Comparison of ENCODE assay signal across 8 cellular contexts in genomic region chr9:121286973-121287721, GRCh38. TPM values are rescaled to one million over a fixed set of nuclear protein-coding genes. Genes with fewer than 3 reads are reported as not detected.
DNase-seq lines count a peak whose midpoint lies in the region; ATAC-seq, FAIRE-seq and TF ChIP-seq lines count a peak whose summit lies in the region.

No MANE protein-coding gene starts in this region.

- TF ChIP-seq POLR2A in A549 (IDR thresholded peaks at IDR 0.05; ENCODE audit: low read length) (no peak; the same call in 1 of the 2 replicates), Peyer's patch (IDR thresholded peaks at IDR 0.05) (peak in 1 of 2 donors; percentile 50), lower leg skin (IDR thresholded peaks at IDR 0.05) (no peak)

- H3K4me3 ChIP-seq in A549 (no peak overlapping the region), Peyer's patch (peak overlapping the region in 2 of 4 donors; percentile 28 to 37), dorsolateral prefrontal cortex (peak overlapping the region in 30 of 59 donors; percentile 1 to 42 (median 20)), lower leg skin (ENCODE audit: low read depth, poor library complexity, severe bottlenecking) (no peak overlapping the region)
- H3K4me3 ChIP-seq in effector memory CD4-positive, alpha-beta T cell (ENCODE audit: insufficient read depth, low read depth, low read length, poor library complexity, severe bottlenecking) = no peak overlapping the region

- peak in 1 of 2 experiments; percentile 45; a peak in 2 of 5 replicates for TF ChIP-seq EP300 in A549 (IDR thresholded peaks at IDR 0.05)

- H3K9me3 Mint-ChIP-seq in stimulated activated naive CD8-positive, alpha-beta T cell treated with anti-CD3 and anti-CD28 coated beads, Interleukin-15, Interleukin-2, amounts not matched to agents 100 ng/mL and 50 ng/mL, for 24 hours = no peaks in the 10 kb centered on the region

- ATAC-seq in A549 (peak; percentile 90 to 92), HG03432 (IDR thresholded peaks at IDR 0.05; ENCODE audit: unreplicated experiment) (no peak)

- CTCF ChIA-PET in A549 (lab: Yijun Ruan, JAX) = interaction anchor here (0.7 to 9.0 kb wide), 20 partner anchors 9 to 152 kb away, joined by 3 to 72 read pairs (median 3); partner anchors contain the start of genes GSN and RAB14

- H3K27ac ChIP-seq in A549 = peak overlapping the region; percentile 92 to 93
- peak overlapping the region; percentile 73 to 99 (median 91) for H3K27ac ChIP-seq in Peyer's patch
- peak overlapping the region; percentile 91 to 100 (median 99) for H3K27ac ChIP-seq in dorsolateral prefrontal cortex
- H3K27ac ChIP-seq in effector memory CD4-positive, alpha-beta T cell (ENCODE audit: insufficient read depth, low read length, poor library complexity, severe bottlenecking) = no peak overlapping the region

- peak overlapping the region; percentile 91 for H3K4me2 ChIP-seq in A549

- TF ChIP-seq RAD21 in A549 (conservative IDR thresholded peaks at IDR 0.05 in 1 of 2, IDR thresholded peaks at IDR 0.05 in 1 of 2) = peak in 1 of 2 experiments; percentile 44; a peak in 3 of 5 replicates

- POLR2A ChIA-PET in A549 (lab: Yijun Ruan, JAX) = interaction anchor here (0.5 to 2.5 kb wide), 9 partner anchors 9 to 556 kb away, joined by 3 to 19 read pairs (median 3); partner anchors contain the start of genes GSN and RAB14

- peak overlapping the region; percentile 74 for H3K27ac Mint-ChIP-seq in stimulated activated naive CD8-positive, alpha-beta T cell treated with anti-CD3 and anti-CD28 coated beads, Interleukin-15, Interleukin-2, amounts not matched to agents 100 ng/mL and 50 ng/mL, for 24 hours

- TF ChIP-seq CTCF in A549 (IDR thresholded peaks at IDR 0.05) (peak; percentile 35; the same call in 1 of the 3 replicates), Peyer's patch (IDR thresholded peaks at IDR 0.05) (peak in 4 of 6 experiments; percentile 3 to 34 (median 8)), dorsolateral prefrontal cortex (IDR thresholded peaks at IDR 0.05 in 54 of 56, conservative IDR thresholded peaks at IDR 0.05 in 2 of 56; ENCODE audit: low read depth in 1 of 56, partially characterized antibody in 56 of 56) (peak in 51 of 56 donors; percentile 12 to 64 (median 42)), lower leg skin (IDR thresholded peaks at IDR 0.05) (no peak)

- FAIRE-seq in A549 (lab: Jason Lieb, UNC) = no peak

- no peaks in the 10 kb centered on the region for H3K36me3 ChIP-seq in Peyer's patch
- no peaks in the 10 kb centered on the region for H3K36me3 ChIP-seq in effector memory CD4-positive, alpha-beta T cell (ENCODE audit: control insufficient read depth, insufficient read depth, low read length)

- H3K4me3 Mint-ChIP-seq in stimulated activated naive CD8-positive, alpha-beta T cell treated with anti-CD3 and anti-CD28 coated beads, Interleukin-15, Interleukin-2, amounts not matched to agents 100 ng/mL and 50 ng/mL, for 24 hours = no peak overlapping the region

- H3K4me1 ChIP-seq in A549 (peaks cover 61% of the 10 kb centered on the region), Peyer's patch (peaks cover 0 to 83% (median 23%) of the 10 kb centered on the region in 4 donors)
- H3K4me1 ChIP-seq in effector memory CD4-positive, alpha-beta T cell (ENCODE audit: control insufficient read depth, insufficient read depth, low read length, poor library complexity, severe bottlenecking) = no peaks in the 10 kb centered on the region

- intact Hi-C loops in dorsolateral prefrontal cortex (cut with DNase I) = no loop called here
- intact Hi-C loops in lower leg skin (cut with DNase I; ENCODE audit: low total_unique reads) = no loop called here

- H3K27me3 Mint-ChIP-seq in stimulated activated naive CD8-positive, alpha-beta T cell treated with anti-CD3 and anti-CD28 coated beads, Interleukin-15, Interleukin-2, amounts not matched to agents 100 ng/mL and 50 ng/mL, for 24 hours = no peaks in the 10 kb centered on the region

- no peaks in the 10 kb centered on the region for H3K9me3 ChIP-seq in A549
- no peaks in the 10 kb centered on the region for H3K9me3 ChIP-seq in Peyer's patch
- no peaks in the 10 kb centered on the region for H3K9me3 ChIP-seq in effector memory CD4-positive, alpha-beta T cell (ENCODE audit: control insufficient read depth, low read length)

- DNase-seq in A549 (ENCODE audit: low read depth in 1 of 2, low spot score in 1 of 2) (peak; percentile 96 to 97), H4 (ENCODE audit: low spot score) (peak; percentile 94), Peyer's patch (peak in 2 of 3 donors; percentile 85 to 86), dorsolateral prefrontal cortex (peak in 6 of 10 donors; percentile 61 to 87 (median 80)), lower leg skin (ENCODE audit: low spot score in 2 of 2) (peak; percentile 90 to 96)
- DNase-seq in effector memory CD4-positive, alpha-beta T cell = no peak

- no peaks in the 10 kb centered on the region for H3K27me3 ChIP-seq in Peyer's patch
- no peaks in the 10 kb centered on the region for H3K27me3 ChIP-seq in dorsolateral prefrontal cortex
- H3K27me3 ChIP-seq in effector memory CD4-positive, alpha-beta T cell (replicated peaks; ENCODE audit: control insufficient read depth, insufficient read depth, low read length, poor library complexity, severe bottlenecking) = no peaks in the 10 kb centered on the region

- no peaks in the 10 kb centered on the region for H3K36me3 Mint-ChIP-seq in stimulated activated naive CD8-positive, alpha-beta T cell treated with anti-CD3 and anti-CD28 coated beads, Interleukin-15, Interleukin-2, amounts not matched to agents 100 ng/mL and 50 ng/mL, for 24 hours (ENCODE audit: low read depth)

- peaks cover 34% of the 10 kb centered on the region for H3K4me1 Mint-ChIP-seq in stimulated activated naive CD8-positive, alpha-beta T cell treated with anti-CD3 and anti-CD28 coated beads, Interleukin-15, Interleukin-2, amounts not matched to agents 100 ng/mL and 50 ng/mL, for 24 hours (ENCODE audit: low read depth)

- WGBS in A549 (ENCODE audit: missing lambda C conversion rate) = 6% methylated on average over 13 of the region's 13 CpGs
- 6 to 9% methylated on average over 13 of the region's 13 CpGs for whole genome bisulfite sequencing in lower leg skin, 2 donors

TF ChIP-seq in A549, 52 proteins besides CTCF, POLR2A, EP300 and RAD21 (continues in another document):
- TF ChIP-seq ATOH8 (CRISPR knock-in tag; IDR thresholded peaks at IDR 0.05; ENCODE audit: low read depth) (0 out of 2 replicates have a peak, but pooled peaks have one; percentile 6), POLR2AphosphoS2 (conservative IDR thresholded peaks at IDR 0.05; ENCODE audit: low read length) (no peak), BCL3 (IDR thresholded peaks at IDR 0.05) (peak; percentile 41; the same call in 1 of the 3 replicates), JUNB (IDR thresholded peaks at IDR 0.05) (peak; percentile 96), NR3C1 (IDR thresholded peaks at IDR 0.05) (no peak), RNF2 (IDR thresholded peaks at IDR 0.05; ENCODE audit: borderline replicate concordance, low read depth) (no peak), MAX (IDR thresholded peaks at IDR 0.05) (peak; percentile 41; the same call in 1 of the 2 replicates)

RNA-seq across cellular contexts. Expression of gene GSN, which starts 19.2 kb away (rescaled TPM):
- polyA plus RNA-seq in A549 (2011; rRNA removed) = 77.2 and 88.5 TPM in 2 replicates
- polyA plus RNA-seq in A549 (2012; cell fraction: cytosol; rRNA removed) = 39.8 and 42.0 TPM in 2 replicates
- 76.2 and 84.7 TPM in 2 replicates for polyA plus RNA-seq in A549 (2012; cell fraction: nucleus; rRNA removed)
- polyA plus RNA-seq in A549 (2017; fragmentation: RNase III; extraction: RNeasy Plus Mini Kit Qiagen cat#74134 plus additional on column Dnase treatment) = 24.5 to 36.5 TPM (median 33.7 TPM) in 3 replicates
- 110 TPM in 2 replicates for polyA minus RNA-seq in A549 (2011; rRNA and poly(A)+ RNA removed)
- total RNA-seq in H4 (2014; rRNA removed; shearing (Covaris generic)) = 125 and 137 TPM in 2 replicates
- 100 to 1,000 TPM; 364 to 571 (median 480) TPM for total RNA-seq in Peyer's patch
- 100 to 1,000 TPM in 119 of 120 experiments, 10 to 100 TPM in 1; 88.2 to 740 (median 233) TPM for total RNA-seq in dorsolateral prefrontal cortex
- 1,000 to 10,000 TPM in 2 of 4 donors, 100 to 1,000 TPM in 2; 835 to 2,031 (median 1,042) TPM for total RNA-seq in lower leg skin

Comparison
In these comparisons a context has a peak if more than half of its experiments do, and no peak if none do; other contexts are left out.
1. DNase-seq: peak in A549 (2 of 2), H4 (single experiment), Peyer's patch (2 of 3), dorsolateral prefrontal cortex (6 of 10) and lower leg skin (2 of 2); none in effector memory CD4-positive, alpha-beta T cell (0 of 3).
2. H3K4me3 ChIP-seq: peak in dorsolateral prefrontal cortex (30 of 59); none in A549 (single experiment), lower leg skin (single experiment) and effector memory CD4-positive, alpha-beta T cell (single experiment).
3. CTCF ChIP-seq: peak in A549 (single experiment), Peyer's patch (4 of 6) and dorsolateral prefrontal cortex (51 of 56); none in lower leg skin (0 of 3).